Comparison of ENCODE assay signal across 27 cellular contexts in genomic region chr10:67550042-67550441, GRCh38.
"Had no signal": no experiment of that assay in that cellular context is flagged by ENCODE, and none has a peak within 500 bp of the region (broad histone marks: within the 10 kb centered on the region; RNA-seq: fewer than 3 reads in every experiment).

No MANE protein-coding gene starts in this region.

- H3K9me3 Mint-ChIP-seq: activated naive CD4-positive, alpha-beta T cell treated with anti-CD3 and anti-CD28 coated beads for 36 hours; activated T-helper 1 cell treated with anti-CD3 and anti-CD28 coated beads, Interleukin-12 subunit alpha, Interleukin-12 subunit beta, Interleukin-2, Interleukin-4 antibody, amounts not matched to agents 30 ng/mL and 10 ng/mL and 1 ng/mL, durations not matched to agents 14 hours and 24 hours and 36 hours; T-cell had no signal

- H3K4me3 Mint-ChIP-seq: activated CD8-positive, alpha-beta T cell treated with anti-CD3 and anti-CD28 coated beads, Interleukin-2, amount 10 ng/mL, durations not matched to agents 7 days and 5 days; activated naive CD4-positive, alpha-beta T cell treated with anti-CD3 and anti-CD28 coated beads for 36 hours; activated naive CD8-positive, alpha-beta T cell; activated T-cell treated with anti-CD3 and anti-CD28 coated beads, Interleukin-2, amount 50 U/mL, for 24 hours; activated T-helper 1 cell treated with anti-CD3 and anti-CD28 coated beads, Interleukin-12 subunit alpha, Interleukin-12 subunit beta, Interleukin-2, Interleukin-4 antibody, amounts not matched to agents 30 ng/mL and 10 ng/mL and 1 ng/mL, durations not matched to agents 14 hours and 24 hours and 36 hours; T-cell had no signal

- H3K4me1 Mint-ChIP-seq: T-cell had no signal

- H3K36me3 Mint-ChIP-seq: activated naive CD8-positive, alpha-beta T cell; T-cell had no signal

- DNase-seq: activated CD4-positive, alpha-beta T cell treated with anti-CD3 and anti-CD28 coated beads for 48 hours; activated CD4-positive, alpha-beta T cell treated with anti-CD3 and anti-CD28 coated beads, Interleukin-2, amount 50 U/mL, for 4 hours; activated CD4-positive, CD25-positive, alpha-beta regulatory T cell treated with anti-CD3 and anti-CD28 coated beads, Interleukin-2, amount 50 U/mL, for 72 hours; activated CD8-positive, alpha-beta memory T cell treated with anti-CD3 and anti-CD28 coated beads, Interleukin-2, amount 50 U/mL, for 48 hours; activated CD8-positive, alpha-beta T cell treated with anti-CD3 and anti-CD28 coated beads, Interleukin-2, amount 10 ng/mL, durations not matched to agents 7 days and 5 days; activated effector memory CD4-positive, alpha-beta T cell treated with Interleukin-2 at 50 U/mL for 16 hours; activated naive CD4-positive, alpha-beta T cell treated with anti-CD3 and anti-CD28 coated beads for 36 hours; activated T-cell treated with anti-CD3 and anti-CD28 coated beads, Interleukin-2, amount 50 U/mL, for 24 hours; amygdala; Karpas-422; MM.1S; NCI-H1105; NCI-H1436; NCI-H1694 treated with DMSO at 0.1 percent for 48 hours; NCI-H2081; NCI-H510A treated with DMSO at 0.1 percent for 48 hours; NK-92 treated with Interleukin-12 subunit alpha and Interleukin-12 subunit beta, amount 100 ng/mL, for 24 hours; OCI-M1; RPMI8226; T-cell; T-helper 2 cell; T1000 had no signal

- H3K27ac Mint-ChIP-seq: activated CD8-positive, alpha-beta T cell treated with anti-CD3 and anti-CD28 coated beads, Interleukin-2, amount 10 ng/mL, durations not matched to agents 7 days and 5 days; activated naive CD4-positive, alpha-beta T cell treated with anti-CD3 and anti-CD28 coated beads for 36 hours; activated naive CD8-positive, alpha-beta T cell; activated T-cell treated with anti-CD3 and anti-CD28 coated beads, Interleukin-2, amount 50 U/mL, for 24 hours; activated T-helper 1 cell treated with anti-CD3 and anti-CD28 coated beads, Interleukin-12 subunit alpha, Interleukin-12 subunit beta, Interleukin-2, Interleukin-4 antibody, amounts not matched to agents 30 ng/mL and 10 ng/mL and 1 ng/mL, durations not matched to agents 14 hours and 24 hours and 36 hours; T-cell had no signal

- H3K4me3 ChIP-seq: K562 had no signal

- H3K27me3 Mint-ChIP-seq: activated naive CD8-positive, alpha-beta T cell; activated T-cell treated with anti-CD3 and anti-CD28 coated beads, Interleukin-2, amount 50 U/mL, for 24 hours had no signal

- H3K27ac ChIP-seq: SK-N-MC had no signal

- ATAC-seq: activated CD8-positive, alpha-beta T cell treated with anti-CD3 and anti-CD28 coated beads, Interleukin-2, amount 10 ng/mL, durations not matched to agents 7 days and 5 days; K562; Right ventricle myocardium inferior; T-cell had no signal
